Comparison of ENCODE assay signal across 14 cellular contexts in genomic region chr12:75975692-75976091, GRCh38. TPM values are rescaled to one million over a fixed set of nuclear protein-coding genes. Genes with fewer than 3 reads are reported as not detected.
DNase-seq lines count a peak whose midpoint lies in the region; ATAC-seq, FAIRE-seq and TF ChIP-seq lines count a peak whose summit lies in the region.
"Had no signal": no experiment of that assay in that cellular context is flagged by ENCODE, and none has a peak within 500 bp of the region (broad histone marks: within the 10 kb centered on the region; RNA-seq: fewer than 3 reads in every experiment).

No MANE protein-coding gene starts in this region.

- POLR2A ChIA-PET in activated CD8-positive, alpha-beta T cell treated with anti-CD3 and anti-CD28 coated beads for 36 hours (lab: Charles Lee), result interaction anchor here (1.1 to 1.6 kb wide), 2 partner anchors 31 to 56 kb away, joined by 4 to 8 read pairs; partner anchors contain the start of gene PHLDA1

- no peak overlapping the region for H3K4me3 ChIP-seq in pancreas
- H3K4me3 ChIP-seq: lung, ovary, SK-N-MC had no signal

- WGBS in pancreas, 2 donors, result 77 to 79% methylated on average over 2 of the region's 2 CpGs

- peaks cover 0 to 33% (median 13%) of the 10 kb centered on the region in 3 donors for H3K4me1 ChIP-seq in pancreas

- H3K27me3 ChIP-seq in pancreas, result no peaks in the 10 kb centered on the region
- H3K27me3 ChIP-seq: ovary had no signal

- CTCF ChIA-PET in activated CD8-positive, alpha-beta T cell treated with anti-CD3 and anti-CD28 coated beads for 36 hours (lab: Charles Lee), result interaction anchor here (0.8 kb wide), 1 partner anchor 13 kb away, joined by 3 read pairs; no protein-coding TSS in a partner anchor

- H3K36me3 Mint-ChIP-seq in activated CD8-positive, alpha-beta T cell treated with anti-CD3 and anti-CD28 coated beads for 36 hours (ENCODE audit: low read depth), result peaks cover 21% of the 10 kb centered on the region
- no peaks in the 10 kb centered on the region for H3K36me3 Mint-ChIP-seq in nephron (ENCODE audit: low read depth)

- no peak overlapping the region for H3K27ac ChIP-seq in pancreas
- H3K27ac ChIP-seq: ovary, SK-N-MC had no signal

- peaks cover 68% of the 10 kb centered on the region for H3K4me1 Mint-ChIP-seq in activated CD8-positive, alpha-beta T cell treated with anti-CD3 and anti-CD28 coated beads for 36 hours (ENCODE audit: low read depth)
- peaks cover 33% of the 10 kb centered on the region for H3K4me1 Mint-ChIP-seq in nephron

- H3K9me3 ChIP-seq in pancreas, result no peaks in the 10 kb centered on the region
- H3K9me3 ChIP-seq: ovary had no signal

- DNase-seq in SKM-1 treated with dmso at 0.1 percent for 144 hours (lab: John Stamatoyannopoulos, UW; ENCODE audit: unreplicated experiment), result peak; percentile 14
- DNase-seq in SKM-1 (lab: John Stamatoyannopoulos, UW; ENCODE audit: unreplicated experiment), result no peak
- peak; percentile 68 for DNase-seq in MV-4-11 (lab: John Stamatoyannopoulos, UW)
- no peak for DNase-seq in activated CD8-positive, alpha-beta T cell treated with anti-CD3 and anti-CD28 coated beads for 36 hours
- DNase-seq in pancreas, result no peak
- DNase-seq in nucleus accumbens (lab: John Stamatoyannopoulos, UW), result no peak
- DNase-seq: activated CD4-positive, alpha-beta T cell treated with anti-CD3 and anti-CD28 coated beads, Interleukin-2, amount 10 ng/mL, durations not matched to agents 7 days and 5 days; DMS53; NCI-H524; ovary had no signal

- no peak for TF ChIP-seq CTCF in activated CD8-positive, alpha-beta T cell treated with anti-CD3 and anti-CD28 coated beads for 36 hours (IDR thresholded peaks at IDR 0.05)
- TF ChIP-seq CTCF in nephron (IDR thresholded peaks at IDR 0.05; ENCODE audit: unreplicated experiment in 3 of 3), result no peak
- no peak for TF ChIP-seq CTCF in pancreas (IDR thresholded peaks at IDR 0.05)

- FAIRE-seq in pancreas (lab: Jason Lieb, UNC), result no peak

- no peaks in the 10 kb centered on the region for H3K36me3 ChIP-seq in pancreas
- H3K36me3 ChIP-seq: ovary had no signal

- H3K27ac Mint-ChIP-seq in activated CD8-positive, alpha-beta T cell treated with anti-CD3 and anti-CD28 coated beads for 36 hours, result peak overlapping the region; percentile 62
- peak overlapping the region; percentile 21 to 55 (median 45) for H3K27ac Mint-ChIP-seq in nephron
- H3K27ac Mint-ChIP-seq: activated CD4-positive, alpha-beta T cell treated with anti-CD3 and anti-CD28 coated beads, Interleukin-2, amount 10 ng/mL, durations not matched to agents 7 days and 5 days had no signal

- no peak overlapping the region for H3K4me3 Mint-ChIP-seq in activated CD8-positive, alpha-beta T cell treated with anti-CD3 and anti-CD28 coated beads for 36 hours
- no peak overlapping the region for H3K4me3 Mint-ChIP-seq in nephron
- H3K4me3 Mint-ChIP-seq: activated CD4-positive, alpha-beta T cell treated with anti-CD3 and anti-CD28 coated beads, Interleukin-2, amount 10 ng/mL, durations not matched to agents 7 days and 5 days had no signal

- intact Hi-C loops in activated CD8-positive, alpha-beta T cell treated with anti-CD3 and anti-CD28 coated beads for 36 hours (cut with micrococcal nuclease), result no loop called here
- intact Hi-C loops in pancreas (cut with DNase I), result no loop called here

- ATAC-seq in activated CD8-positive, alpha-beta T cell treated with anti-CD3 and anti-CD28 coated beads for 36 hours, result no peak
- ATAC-seq in pancreas, result no peak
- no peak for ATAC-seq in GM21717 (IDR thresholded peaks at IDR 0.05; ENCODE audit: unreplicated experiment)

- no peaks in the 10 kb centered on the region for H3K27me3 Mint-ChIP-seq in activated CD8-positive, alpha-beta T cell treated with anti-CD3 and anti-CD28 coated beads for 36 hours
- H3K27me3 Mint-ChIP-seq in nephron (ENCODE audit: low read depth), result no peaks in the 10 kb centered on the region
- H3K27me3 Mint-ChIP-seq: activated CD4-positive, alpha-beta T cell treated with anti-CD3 and anti-CD28 coated beads, Interleukin-2, amount 10 ng/mL, durations not matched to agents 7 days and 5 days had no signal

- H3K9me3 Mint-ChIP-seq in activated CD8-positive, alpha-beta T cell treated with anti-CD3 and anti-CD28 coated beads for 36 hours, result peaks cover 15% of the 10 kb centered on the region
- no peaks in the 10 kb centered on the region for H3K9me3 Mint-ChIP-seq in nephron

RNA-seq across cellular contexts. Expression of gene PHLDA1, which starts 55.9 kb away (rescaled TPM):
- total RNA-seq in activated CD8-positive, alpha-beta T cell treated with anti-CD3 and anti-CD28 coated beads for 36 hours, result 10 to 100 TPM; 33.9 to 35.0 TPM
- total RNA-seq in pancreas, result 10 to 100 TPM in 3 of 6 donors, 1 to 10 TPM in 3; 2.9 to 16.1 (median 7.1) TPM
- 1 to 10 TPM; 2.9 to 5.9 TPM for polyA plus RNA-seq in pancreas

Comparison
In these comparisons a context has a peak if more than half of its experiments do, and no peak if none do; other contexts are left out.
1. DNase-seq: peak in SKM-1 treated with dmso at 0.1 percent for 144 hours (single experiment) and MV-4-11 (single experiment); none in SKM-1 (single experiment), activated CD8-positive, alpha-beta T cell treated with anti-CD3 and anti-CD28 coated beads for 36 hours (single experiment), pancreas (0 of 6) and nucleus accumbens (0 of 56).